8 cellular contexts compared by ENCODE assay signal in genomic region chr19:29690842-29691241, GRCh38.
DNase-seq lines count a peak whose midpoint lies in the region; TF ChIP-seq lines count a peak whose summit lies in the region.

No MANE protein-coding gene starts in this region.

- TF ChIP-seq CTCF in LNCAP (IDR thresholded peaks at IDR 0.05) (peak; percentile 44; the same call in 1 of the 2 replicates), fibroblast of mammary gland (conservative IDR thresholded peaks at IDR 0.05; ENCODE audit: control insufficient read depth, insufficient read depth, low read depth, low read length) (peak; percentile 68)

- DNase-seq in NCI-H526 (lab: John Stamatoyannopoulos, UW) (peak; percentile 6 to 47), NCI-H526 treated with DMSO at 0.1 percent for 48 hours (lab: John Stamatoyannopoulos, UW) (no peak), fibroblast of mammary gland (ENCODE audit: low read depth) (peak; percentile 76), substantia nigra (lab: John Stamatoyannopoulos, UW) (no peak), DMS153 treated with DMSO at 0.1 percent for 48 hours (lab: John Stamatoyannopoulos, UW; ENCODE audit: unreplicated experiment) (no peak)
- peak; percentile 66 for DNase-seq in activated CD4-positive, alpha-beta T cell treated with anti-CD3 and anti-CD28 coated beads for 48 hours
- DNase-seq in stimulated activated CD4-positive, alpha-beta T cell treated with anti-CD3 and anti-CD28 coated beads, Interleukin-12 subunit alpha, Interleukin-12 subunit beta, amount 100 ng/mL, for 4 hours = peak; percentile 30

- H3K4me3 ChIP-seq in fibroblast of mammary gland (ENCODE audit: control insufficient read depth, low read depth, low read length) = no peak overlapping the region

- no peak overlapping the region for H3K27ac ChIP-seq in substantia nigra (ENCODE audit: low read depth, low read length, poor library complexity, severe bottlenecking)

Comparison
In these comparisons a context has a peak if more than half of its experiments do, and no peak if none do; other contexts are left out.
1. DNase-seq: peak in NCI-H526 (2 of 2), activated CD4-positive, alpha-beta T cell treated with anti-CD3 and anti-CD28 coated beads for 48 hours (single experiment), fibroblast of mammary gland (single experiment) and stimulated activated CD4-positive, alpha-beta T cell treated with anti-CD3 and anti-CD28 coated beads, Interleukin-12 subunit alpha, Interleukin-12 subunit beta, amount 100 ng/mL, for 4 hours (single experiment); none in NCI-H526 treated with DMSO at 0.1 percent for 48 hours (single experiment), substantia nigra (0 of 49) and DMS153 treated with DMSO at 0.1 percent for 48 hours (single experiment).